In genomic region chrX:29090811-29091210, GRCh38 we compare ENCODE assay signal across 12 cellular contexts.
A peak's percentile ranks its signal among the peaks of the same experiment; 100 is the strongest.
DNase-seq lines count a peak whose midpoint lies in the region; ATAC-seq and TF ChIP-seq lines count a peak whose summit lies in the region.
"Had no signal": no experiment of that assay in that cellular context is flagged by ENCODE, and none has a peak within 500 bp of the region (broad histone marks: within the 10 kb centered on the region; RNA-seq: fewer than 3 reads in every experiment).

No MANE protein-coding gene starts in this region.

- TF ChIP-seq CTCF in AG10803 (conservative IDR thresholded peaks at IDR 0.05; ENCODE audit: low read length) (peak; percentile 26), body of pancreas (IDR thresholded peaks at IDR 0.05) (peak in 4 of 7 experiments; percentile 10 to 26 (median 14)), kidney epithelial cell (IDR thresholded peaks at IDR 0.05; ENCODE audit: insufficient read depth, low read length, poor library complexity, severe bottlenecking) (peak; percentile 41)

- no peaks in the 10 kb centered on the region for H3K4me1 Mint-ChIP-seq in activated T-cell treated with anti-CD3 and anti-CD28 coated beads, Interleukin-2, amount 50 U/mL, for 24 hours (ENCODE audit: low read depth)
- H3K4me1 Mint-ChIP-seq in stimulated activated memory B cell treated with anti-CD40 and anti-IgM and Interleukin-4, amounts not matched to agents 10 μg/mL and 1 μg/mL and 100 μg/mL, for 72 hours = no peaks in the 10 kb centered on the region
- H3K4me1 Mint-ChIP-seq: naive B cell had no signal

- WGBS in body of pancreas, 2 donors = 17 to 26% methylated on average over 2 of the region's 2 CpGs

- H3K27me3 ChIP-seq in body of pancreas (no peaks in the 10 kb centered on the region), kidney epithelial cell (ENCODE audit: control insufficient read depth, insufficient read depth, low read length) (no peaks in the 10 kb centered on the region)

- intact Hi-C loops in body of pancreas (cut with DNase I) = no loop called here

- no peak overlapping the region for H3K4me3 ChIP-seq in AG10803 (ENCODE audit: low read length)
- H3K4me3 ChIP-seq in body of pancreas = no peak overlapping the region
- H3K4me3 ChIP-seq in kidney epithelial cell (ENCODE audit: low read depth, low read length) = no peak overlapping the region

- H3K4me3 Mint-ChIP-seq in activated T-cell treated with anti-CD3 and anti-CD28 coated beads, Interleukin-2, amount 50 U/mL, for 24 hours = no peak overlapping the region
- no peak overlapping the region for H3K4me3 Mint-ChIP-seq in stimulated activated memory B cell treated with anti-CD40 and anti-IgM and Interleukin-4, amounts not matched to agents 10 μg/mL and 1 μg/mL and 100 μg/mL, for 72 hours
- H3K4me3 Mint-ChIP-seq: naive B cell had no signal

- H3K27me3 Mint-ChIP-seq in activated T-cell treated with anti-CD3 and anti-CD28 coated beads, Interleukin-2, amount 50 U/mL, for 24 hours = peaks cover 2% of the 10 kb centered on the region
- no peaks in the 10 kb centered on the region for H3K27me3 Mint-ChIP-seq in stimulated activated memory B cell treated with anti-CD40 and anti-IgM and Interleukin-4, amounts not matched to agents 10 μg/mL and 1 μg/mL and 100 μg/mL, for 72 hours
- H3K27me3 Mint-ChIP-seq: naive B cell had no signal

- H3K27ac ChIP-seq in body of pancreas = no peak overlapping the region
- H3K27ac ChIP-seq: epithelial cell of prostate had no signal

- no peak for TF ChIP-seq POLR2A in body of pancreas (IDR thresholded peaks at IDR 0.05)

- H3K36me3 Mint-ChIP-seq in activated T-cell treated with anti-CD3 and anti-CD28 coated beads, Interleukin-2, amount 50 U/mL, for 24 hours (ENCODE audit: low read depth) = no peaks in the 10 kb centered on the region
- no peaks in the 10 kb centered on the region for H3K36me3 Mint-ChIP-seq in stimulated activated memory B cell treated with anti-CD40 and anti-IgM and Interleukin-4, amounts not matched to agents 10 μg/mL and 1 μg/mL and 100 μg/mL, for 72 hours
- H3K36me3 Mint-ChIP-seq: naive B cell had no signal

- in situ Hi-C loops in KBM-7 (cut with MboI; ENCODE audit: low pct_unique_long_range_greater_than_20kb, low sequenced_read_pairs) = no loop called here

- no peaks in the 10 kb centered on the region for H3K9me3 ChIP-seq in body of pancreas

- H3K36me3 ChIP-seq in body of pancreas (replicated peaks in 1 of 2; ENCODE audit: insufficient read depth in 1 of 2, low read depth in 2 of 2) (no peaks in the 10 kb centered on the region), kidney epithelial cell (ENCODE audit: control insufficient read depth, insufficient read depth, low read length) (no peaks in the 10 kb centered on the region)

- ATAC-seq in body of pancreas = no peak
- no peak for ATAC-seq in stimulated activated memory B cell treated with anti-CD40 and anti-IgM and Interleukin-4, amounts not matched to agents 10 μg/mL and 1 μg/mL and 100 μg/mL, for 72 hours

- H3K27ac Mint-ChIP-seq in activated T-cell treated with anti-CD3 and anti-CD28 coated beads, Interleukin-2, amount 50 U/mL, for 24 hours = no peak overlapping the region
- H3K27ac Mint-ChIP-seq in stimulated activated memory B cell treated with anti-CD40 and anti-IgM and Interleukin-4, amounts not matched to agents 10 μg/mL and 1 μg/mL and 100 μg/mL, for 72 hours = no peak overlapping the region
- H3K27ac Mint-ChIP-seq: naive B cell had no signal

- H3K4me1 ChIP-seq in body of pancreas = no peaks in the 10 kb centered on the region

- peak; percentile 0 for DNase-seq in AG10803 (ENCODE audit: low read depth)
- peak; percentile 3 for DNase-seq in KBM-7
- no peak for DNase-seq in body of pancreas
- no peak for DNase-seq in kidney epithelial cell (ENCODE audit: low read depth)
- no peak for DNase-seq in T-helper 9 cell
- no peak for DNase-seq in activated T-cell treated with anti-CD3 and anti-CD28 coated beads, Interleukin-2, amount 50 U/mL, for 24 hours
- DNase-seq in stimulated activated CD4-positive, alpha-beta T cell treated with anti-CD3 and anti-CD28 coated beads, Interleukin-2, amount 100 ng/mL, for 24 hours = no peak
- DNase-seq: DMS79, naive B cell, NCI-H1436 had no signal

- H3K9me3 Mint-ChIP-seq in activated T-cell treated with anti-CD3 and anti-CD28 coated beads, Interleukin-2, amount 50 U/mL, for 24 hours = peaks cover 4% of the 10 kb centered on the region
- H3K9me3 Mint-ChIP-seq in stimulated activated memory B cell treated with anti-CD40 and anti-IgM and Interleukin-4, amounts not matched to agents 10 μg/mL and 1 μg/mL and 100 μg/mL, for 72 hours = no peaks in the 10 kb centered on the region

Comparison
In these comparisons a context has a peak if more than half of its experiments do, and no peak if none do; other contexts are left out.
1. DNase-seq: peak in AG10803 (single experiment) and KBM-7 (single experiment); none in body of pancreas (0 of 4), kidney epithelial cell (single experiment), T-helper 9 cell (single experiment), activated T-cell treated with anti-CD3 and anti-CD28 coated beads, Interleukin-2, amount 50 U/mL, for 24 hours (single experiment) and stimulated activated CD4-positive, alpha-beta T cell treated with anti-CD3 and anti-CD28 coated beads, Interleukin-2, amount 100 ng/mL, for 24 hours (0 of 2).
2. Peak in every context shown above with its lines, with median percentiles within 50 percentile points of each other: CTCF ChIP-seq.